In the genomic region with DNA sequence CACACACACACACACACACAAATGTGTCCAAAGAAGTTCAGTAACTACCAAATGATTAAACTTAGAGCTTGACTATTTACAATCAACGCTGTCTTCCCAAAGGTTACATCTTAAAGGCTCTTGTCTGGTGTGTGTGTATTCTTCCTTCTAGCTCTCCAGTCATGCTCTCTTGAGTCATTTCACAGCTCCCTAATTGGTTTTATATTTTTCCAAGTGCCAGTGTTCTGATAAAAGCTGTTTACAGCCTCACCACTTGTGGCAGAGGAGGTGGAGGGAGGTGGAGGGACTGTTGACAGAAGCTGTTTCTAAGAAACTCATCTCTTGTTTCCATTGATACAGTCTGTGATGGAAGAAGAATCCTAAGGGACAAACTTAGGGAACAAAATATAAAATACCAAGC, we compare ENCODE assay signal across 1 cellular context.
TF ChIP-seq lines count a peak whose summit lies in the region.

No MANE protein-coding gene starts in this region.

TF ChIP-seq in GM23338, 12 proteins besides CTCF, POLR2A, EP300 and RAD21 (continued from another document):
- TF ChIP-seq, protein P1, sequence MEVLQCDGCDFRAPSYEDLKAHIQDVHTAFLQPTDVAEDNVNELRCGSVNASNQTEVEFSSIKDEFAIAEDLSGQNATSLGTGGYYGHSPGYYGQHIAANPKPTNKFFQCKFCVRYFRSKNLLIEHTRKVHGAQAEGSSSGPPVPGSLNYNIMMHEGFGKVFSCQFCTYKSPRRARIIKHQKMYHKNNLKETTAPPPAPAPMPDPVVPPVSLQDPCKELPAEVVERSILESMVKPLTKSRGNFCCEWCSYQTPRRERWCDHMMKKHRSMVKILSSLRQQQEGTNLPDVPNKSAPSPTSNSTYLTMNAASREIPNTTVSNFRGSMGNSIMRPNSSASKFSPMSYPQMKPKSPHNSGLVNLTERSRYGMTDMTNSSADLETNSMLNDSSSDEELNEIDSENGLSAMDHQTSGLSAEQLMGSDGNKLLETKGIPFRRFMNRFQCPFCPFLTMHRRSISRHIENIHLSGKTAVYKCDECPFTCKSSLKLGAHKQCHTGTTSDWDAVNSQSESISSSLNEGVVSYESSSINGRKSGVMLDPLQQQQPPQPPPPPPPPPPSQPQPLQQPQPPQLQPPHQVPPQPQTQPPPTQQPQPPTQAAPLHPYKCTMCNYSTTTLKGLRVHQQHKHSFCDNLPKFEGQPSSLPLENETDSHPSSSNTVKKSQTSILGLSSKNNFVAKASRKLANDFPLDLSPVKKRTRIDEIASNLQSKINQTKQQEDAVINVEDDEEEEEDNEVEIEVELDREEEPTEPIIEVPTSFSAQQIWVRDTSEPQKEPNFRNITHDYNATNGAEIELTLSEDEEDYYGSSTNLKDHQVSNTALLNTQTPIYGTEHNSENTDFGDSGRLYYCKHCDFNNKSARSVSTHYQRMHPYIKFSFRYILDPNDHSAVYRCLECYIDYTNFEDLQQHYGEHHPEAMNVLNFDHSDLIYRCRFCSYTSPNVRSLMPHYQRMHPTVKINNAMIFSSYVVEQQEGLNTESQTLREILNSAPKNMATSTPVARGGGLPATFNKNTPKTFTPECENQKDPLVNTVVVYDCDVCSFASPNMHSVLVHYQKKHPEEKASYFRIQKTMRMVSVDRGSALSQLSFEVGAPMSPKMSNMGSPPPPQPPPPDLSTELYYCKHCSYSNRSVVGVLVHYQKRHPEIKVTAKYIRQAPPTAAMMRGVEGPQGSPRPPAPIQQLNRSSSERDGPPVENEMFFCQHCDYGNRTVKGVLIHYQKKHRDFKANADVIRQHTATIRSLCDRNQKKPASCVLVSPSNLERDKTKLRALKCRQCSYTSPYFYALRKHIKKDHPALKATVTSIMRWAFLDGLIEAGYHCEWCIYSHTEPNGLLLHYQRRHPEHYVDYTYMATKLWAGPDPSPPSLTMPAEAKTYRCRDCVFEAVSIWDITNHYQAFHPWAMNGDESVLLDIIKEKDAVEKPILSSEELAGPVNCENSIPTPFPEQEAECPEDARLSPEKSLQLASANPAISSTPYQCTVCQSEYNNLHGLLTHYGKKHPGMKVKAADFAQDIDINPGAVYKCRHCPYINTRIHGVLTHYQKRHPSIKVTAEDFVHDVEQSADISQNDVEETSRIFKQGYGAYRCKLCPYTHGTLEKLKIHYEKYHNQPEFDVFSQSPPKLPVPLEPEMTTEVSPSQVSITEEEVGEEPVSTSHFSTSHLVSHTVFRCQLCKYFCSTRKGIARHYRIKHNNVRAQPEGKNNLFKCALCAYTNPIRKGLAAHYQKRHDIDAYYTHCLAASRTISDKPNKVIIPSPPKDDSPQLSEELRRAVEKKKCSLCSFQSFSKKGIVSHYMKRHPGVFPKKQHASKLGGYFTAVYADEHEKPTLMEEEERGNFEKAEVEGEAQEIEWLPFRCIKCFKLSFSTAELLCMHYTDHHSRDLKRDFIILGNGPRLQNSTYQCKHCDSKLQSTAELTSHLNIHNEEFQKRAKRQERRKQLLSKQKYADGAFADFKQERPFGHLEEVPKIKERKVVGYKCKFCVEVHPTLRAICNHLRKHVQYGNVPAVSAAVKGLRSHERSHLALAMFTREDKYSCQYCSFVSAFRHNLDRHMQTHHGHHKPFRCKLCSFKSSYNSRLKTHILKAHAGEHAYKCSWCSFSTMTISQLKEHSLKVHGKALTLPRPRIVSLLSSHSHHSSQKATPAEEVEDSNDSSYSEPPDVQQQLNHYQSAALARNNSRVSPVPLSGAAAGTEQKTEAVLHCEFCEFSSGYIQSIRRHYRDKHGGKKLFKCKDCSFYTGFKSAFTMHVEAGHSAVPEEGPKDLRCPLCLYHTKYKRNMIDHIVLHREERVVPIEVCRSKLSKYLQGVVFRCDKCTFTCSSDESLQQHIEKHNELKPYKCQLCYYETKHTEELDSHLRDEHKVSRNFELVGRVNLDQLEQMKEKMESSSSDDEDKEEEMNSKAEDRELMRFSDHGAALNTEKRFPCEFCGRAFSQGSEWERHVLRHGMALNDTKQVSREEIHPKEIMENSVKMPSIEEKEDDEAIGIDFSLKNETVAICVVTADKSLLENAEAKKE (CRISPR knock-in tag; IDR thresholded peaks at IDR 0.05), result no peak
